Comparison of ENCODE assay signal across 1 cellular context in the genomic region with DNA sequence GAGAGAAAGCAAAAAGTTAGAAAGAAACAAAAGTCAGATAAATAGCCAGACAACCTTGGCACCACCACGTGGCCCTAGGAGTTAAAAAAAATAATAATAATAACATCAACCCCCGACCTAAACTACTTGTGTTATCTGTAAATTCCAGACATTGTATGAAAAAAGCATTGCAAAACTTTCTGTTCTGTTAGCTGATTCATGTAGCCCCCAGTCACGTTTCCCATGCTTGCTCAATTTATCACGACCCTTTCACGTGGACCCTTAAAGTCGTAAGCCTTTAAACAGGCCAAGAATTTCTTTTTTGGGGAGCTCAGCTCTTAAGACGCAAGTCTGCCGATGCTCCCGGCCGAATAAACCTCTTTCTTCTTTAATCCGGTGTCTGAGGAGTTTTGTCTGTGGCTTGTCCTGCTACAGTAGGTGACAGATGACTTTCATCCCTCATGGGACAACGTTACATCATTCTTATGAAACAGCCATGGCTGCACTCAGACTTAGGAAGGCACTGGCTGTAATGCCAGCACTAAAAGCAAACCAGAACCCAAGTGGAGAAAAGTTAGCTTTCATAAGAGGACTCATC.
TF ChIP-seq lines count a peak whose summit lies in the region.

No MANE protein-coding gene starts in this region.

TF ChIP-seq in K562, 482 proteins besides CTCF, POLR2A, EP300 and RAD21 (continued from another document and continues in another):
- TF ChIP-seq, protein P1, sequence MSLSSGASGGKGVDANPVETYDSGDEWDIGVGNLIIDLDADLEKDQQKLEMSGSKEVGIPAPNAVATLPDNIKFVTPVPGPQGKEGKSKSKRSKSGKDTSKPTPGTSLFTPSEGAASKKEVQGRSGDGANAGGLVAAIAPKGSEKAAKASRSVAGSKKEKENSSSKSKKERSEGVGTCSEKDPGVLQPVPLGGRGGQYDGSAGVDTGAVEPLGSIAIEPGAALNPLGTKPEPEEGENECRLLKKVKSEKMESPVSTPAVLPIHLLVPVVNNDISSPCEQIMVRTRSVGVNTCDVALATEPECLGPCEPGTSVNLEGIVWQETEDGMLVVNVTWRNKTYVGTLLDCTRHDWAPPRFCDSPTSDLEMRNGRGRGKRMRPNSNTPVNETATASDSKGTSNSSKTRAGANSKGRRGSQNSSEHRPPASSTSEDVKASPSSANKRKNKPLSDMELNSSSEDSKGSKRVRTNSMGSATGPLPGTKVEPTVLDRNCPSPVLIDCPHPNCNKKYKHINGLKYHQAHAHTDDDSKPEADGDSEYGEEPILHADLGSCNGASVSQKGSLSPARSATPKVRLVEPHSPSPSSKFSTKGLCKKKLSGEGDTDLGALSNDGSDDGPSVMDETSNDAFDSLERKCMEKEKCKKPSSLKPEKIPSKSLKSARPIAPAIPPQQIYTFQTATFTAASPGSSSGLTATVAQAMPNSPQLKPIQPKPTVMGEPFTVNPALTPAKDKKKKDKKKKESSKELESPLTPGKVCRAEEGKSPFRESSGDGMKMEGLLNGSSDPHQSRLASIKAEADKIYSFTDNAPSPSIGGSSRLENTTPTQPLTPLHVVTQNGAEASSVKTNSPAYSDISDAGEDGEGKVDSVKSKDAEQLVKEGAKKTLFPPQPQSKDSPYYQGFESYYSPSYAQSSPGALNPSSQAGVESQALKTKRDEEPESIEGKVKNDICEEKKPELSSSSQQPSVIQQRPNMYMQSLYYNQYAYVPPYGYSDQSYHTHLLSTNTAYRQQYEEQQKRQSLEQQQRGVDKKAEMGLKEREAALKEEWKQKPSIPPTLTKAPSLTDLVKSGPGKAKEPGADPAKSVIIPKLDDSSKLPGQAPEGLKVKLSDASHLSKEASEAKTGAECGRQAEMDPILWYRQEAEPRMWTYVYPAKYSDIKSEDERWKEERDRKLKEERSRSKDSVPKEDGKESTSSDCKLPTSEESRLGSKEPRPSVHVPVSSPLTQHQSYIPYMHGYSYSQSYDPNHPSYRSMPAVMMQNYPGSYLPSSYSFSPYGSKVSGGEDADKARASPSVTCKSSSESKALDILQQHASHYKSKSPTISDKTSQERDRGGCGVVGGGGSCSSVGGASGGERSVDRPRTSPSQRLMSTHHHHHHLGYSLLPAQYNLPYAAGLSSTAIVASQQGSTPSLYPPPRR (CRISPR knock-in tag; IDR thresholded peaks at IDR 0.05; ENCODE audit: borderline replicate concordance) = no peak
- TF ChIP-seq FOXA3 (CRISPR knock-in tag; conservative IDR thresholded peaks at IDR 0.05 in 1 of 2, IDR thresholded peaks at IDR 0.05 in 1 of 2) (no peak), ZNF280A (IDR thresholded peaks at IDR 0.05; ENCODE audit: low read depth, partially characterized antibody) (peak; percentile 56), GMEB1 (CRISPR knock-in tag; IDR thresholded peaks at IDR 0.05) (no peak), MCM2 (IDR thresholded peaks at IDR 0.05; ENCODE audit: low read depth) (no peak), ZFX (CRISPR knock-in tag; IDR thresholded peaks at IDR 0.05) (no peak), TOE1 (IDR thresholded peaks at IDR 0.05; ENCODE audit: borderline replicate concordance) (no peak), TOE1 (CRISPR knock-in tag; IDR thresholded peaks at IDR 0.05; ENCODE audit: borderline replicate concordance, low read depth) (no peak), ZNF3 (CRISPR knock-in tag; IDR thresholded peaks at IDR 0.05) (no peak), ZNF561 (CRISPR knock-in tag; conservative IDR thresholded peaks at IDR 0.05) (no peak), NR2F6 (CRISPR knock-in tag; IDR thresholded peaks at IDR 0.05) (no peak), TEAD2 (tag; IDR thresholded peaks at IDR 0.05) (no peak), THRB (CRISPR knock-in tag; conservative IDR thresholded peaks at IDR 0.05) (no peak), NCOR1 (IDR thresholded peaks at IDR 0.05) (peak; percentile 15; the same call in 1 of the 2 replicates), MNT (conservative IDR thresholded peaks at IDR 0.05) (peak; percentile 8 to 45; a peak in 3 of 4 replicates), EHMT2 (IDR thresholded peaks at IDR 0.05) (0 out of 2 replicates have a peak, but pooled peaks have one; percentile 30), KLF16 (IDR thresholded peaks at IDR 0.05) (no peak), SMAD4 (CRISPR knock-in tag; conservative IDR thresholded peaks at IDR 0.05) (peak; percentile 80), EP400 (IDR thresholded peaks at IDR 0.05) (peak; percentile 88), ZNF589 (CRISPR knock-in tag; IDR thresholded peaks at IDR 0.05; ENCODE audit: low read depth) (no peak), KLF13 (tag; IDR thresholded peaks at IDR 0.05; ENCODE audit: borderline replicate concordance, low read depth) (no peak), ZC3H11A (IDR thresholded peaks at IDR 0.05; ENCODE audit: low read depth, low read length) (no peak), CBX5 (IDR thresholded peaks at IDR 0.05; ENCODE audit: borderline replicate concordance, low read depth) (0 out of 2 replicates have a peak, but pooled peaks have one; percentile 38), KAT7 (CRISPR knock-in tag; IDR thresholded peaks at IDR 0.05; ENCODE audit: borderline replicate concordance) (no peak), FOXK1 (CRISPR knock-in tag; IDR thresholded peaks at IDR 0.05; ENCODE audit: borderline replicate concordance) (peak; percentile 21; the same call in 1 of the 2 replicates)
- TF ChIP-seq, protein P2, sequence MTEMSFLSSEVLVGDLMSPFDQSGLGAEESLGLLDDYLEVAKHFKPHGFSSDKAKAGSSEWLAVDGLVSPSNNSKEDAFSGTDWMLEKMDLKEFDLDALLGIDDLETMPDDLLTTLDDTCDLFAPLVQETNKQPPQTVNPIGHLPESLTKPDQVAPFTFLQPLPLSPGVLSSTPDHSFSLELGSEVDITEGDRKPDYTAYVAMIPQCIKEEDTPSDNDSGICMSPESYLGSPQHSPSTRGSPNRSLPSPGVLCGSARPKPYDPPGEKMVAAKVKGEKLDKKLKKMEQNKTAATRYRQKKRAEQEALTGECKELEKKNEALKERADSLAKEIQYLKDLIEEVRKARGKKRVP (CRISPR knock-in tag; IDR thresholded peaks at IDR 0.05) = peak; percentile 60; the same call in 1 of the 2 replicates
- TF ChIP-seq, protein P3, sequence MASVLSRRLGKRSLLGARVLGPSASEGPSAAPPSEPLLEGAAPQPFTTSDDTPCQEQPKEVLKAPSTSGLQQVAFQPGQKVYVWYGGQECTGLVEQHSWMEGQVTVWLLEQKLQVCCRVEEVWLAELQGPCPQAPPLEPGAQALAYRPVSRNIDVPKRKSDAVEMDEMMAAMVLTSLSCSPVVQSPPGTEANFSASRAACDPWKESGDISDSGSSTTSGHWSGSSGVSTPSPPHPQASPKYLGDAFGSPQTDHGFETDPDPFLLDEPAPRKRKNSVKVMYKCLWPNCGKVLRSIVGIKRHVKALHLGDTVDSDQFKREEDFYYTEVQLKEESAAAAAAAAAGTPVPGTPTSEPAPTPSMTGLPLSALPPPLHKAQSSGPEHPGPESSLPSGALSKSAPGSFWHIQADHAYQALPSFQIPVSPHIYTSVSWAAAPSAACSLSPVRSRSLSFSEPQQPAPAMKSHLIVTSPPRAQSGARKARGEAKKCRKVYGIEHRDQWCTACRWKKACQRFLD (CRISPR knock-in tag; IDR thresholded peaks at IDR 0.05) = no peak
- TF ChIP-seq, protein P4, sequence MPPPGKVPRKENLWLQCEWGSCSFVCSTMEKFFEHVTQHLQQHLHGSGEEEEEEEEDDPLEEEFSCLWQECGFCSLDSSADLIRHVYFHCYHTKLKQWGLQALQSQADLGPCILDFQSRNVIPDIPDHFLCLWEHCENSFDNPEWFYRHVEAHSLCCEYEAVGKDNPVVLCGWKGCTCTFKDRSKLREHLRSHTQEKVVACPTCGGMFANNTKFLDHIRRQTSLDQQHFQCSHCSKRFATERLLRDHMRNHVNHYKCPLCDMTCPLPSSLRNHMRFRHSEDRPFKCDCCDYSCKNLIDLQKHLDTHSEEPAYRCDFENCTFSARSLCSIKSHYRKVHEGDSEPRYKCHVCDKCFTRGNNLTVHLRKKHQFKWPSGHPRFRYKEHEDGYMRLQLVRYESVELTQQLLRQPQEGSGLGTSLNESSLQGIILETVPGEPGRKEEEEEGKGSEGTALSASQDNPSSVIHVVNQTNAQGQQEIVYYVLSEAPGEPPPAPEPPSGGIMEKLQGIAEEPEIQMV (tag; conservative IDR thresholded peaks at IDR 0.05; ENCODE audit: low read depth) = no peak
- TF ChIP-seq, protein P5, sequence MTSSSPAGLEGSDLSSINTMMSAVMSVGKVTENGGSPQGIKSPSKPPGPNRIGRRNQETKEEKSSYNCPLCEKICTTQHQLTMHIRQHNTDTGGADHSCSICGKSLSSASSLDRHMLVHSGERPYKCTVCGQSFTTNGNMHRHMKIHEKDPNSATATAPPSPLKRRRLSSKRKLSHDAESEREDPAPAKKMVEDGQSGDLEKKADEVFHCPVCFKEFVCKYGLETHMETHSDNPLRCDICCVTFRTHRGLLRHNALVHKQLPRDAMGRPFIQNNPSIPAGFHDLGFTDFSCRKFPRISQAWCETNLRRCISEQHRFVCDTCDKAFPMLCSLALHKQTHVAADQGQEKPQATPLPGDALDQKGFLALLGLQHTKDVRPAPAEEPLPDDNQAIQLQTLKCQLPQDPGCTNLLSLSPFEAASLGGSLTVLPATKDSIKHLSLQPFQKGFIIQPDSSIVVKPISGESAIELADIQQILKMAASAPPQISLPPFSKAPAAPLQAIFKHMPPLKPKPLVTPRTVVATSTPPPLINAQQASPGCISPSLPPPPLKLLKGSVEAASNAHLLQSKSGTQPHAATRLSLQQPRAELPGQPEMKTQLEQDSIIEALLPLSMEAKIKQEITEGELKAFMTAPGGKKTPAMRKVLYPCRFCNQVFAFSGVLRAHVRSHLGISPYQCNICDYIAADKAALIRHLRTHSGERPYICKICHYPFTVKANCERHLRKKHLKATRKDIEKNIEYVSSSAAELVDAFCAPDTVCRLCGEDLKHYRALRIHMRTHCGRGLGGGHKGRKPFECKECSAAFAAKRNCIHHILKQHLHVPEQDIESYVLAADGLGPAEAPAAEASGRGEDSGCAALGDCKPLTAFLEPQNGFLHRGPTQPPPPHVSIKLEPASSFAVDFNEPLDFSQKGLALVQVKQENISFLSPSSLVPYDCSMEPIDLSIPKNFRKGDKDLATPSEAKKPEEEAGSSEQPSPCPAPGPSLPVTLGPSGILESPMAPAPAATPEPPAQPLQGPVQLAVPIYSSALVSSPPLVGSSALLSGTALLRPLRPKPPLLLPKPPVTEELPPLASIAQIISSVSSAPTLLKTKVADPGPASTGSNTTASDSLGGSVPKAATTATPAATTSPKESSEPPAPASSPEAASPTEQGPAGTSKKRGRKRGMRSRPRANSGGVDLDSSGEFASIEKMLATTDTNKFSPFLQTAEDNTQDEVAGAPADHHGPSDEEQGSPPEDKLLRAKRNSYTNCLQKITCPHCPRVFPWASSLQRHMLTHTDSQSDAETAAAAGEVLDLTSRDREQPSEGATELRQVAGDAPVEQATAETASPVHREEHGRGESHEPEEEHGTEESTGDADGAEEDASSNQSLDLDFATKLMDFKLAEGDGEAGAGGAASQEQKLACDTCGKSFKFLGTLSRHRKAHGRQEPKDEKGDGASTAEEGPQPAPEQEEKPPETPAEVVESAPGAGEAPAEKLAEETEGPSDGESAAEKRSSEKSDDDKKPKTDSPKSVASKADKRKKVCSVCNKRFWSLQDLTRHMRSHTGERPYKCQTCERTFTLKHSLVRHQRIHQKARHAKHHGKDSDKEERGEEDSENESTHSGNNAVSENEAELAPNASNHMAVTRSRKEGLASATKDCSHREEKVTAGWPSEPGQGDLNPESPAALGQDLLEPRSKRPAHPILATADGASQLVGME (CRISPR knock-in tag; IDR thresholded peaks at IDR 0.05) = no peak
- TF ChIP-seq, protein P6, sequence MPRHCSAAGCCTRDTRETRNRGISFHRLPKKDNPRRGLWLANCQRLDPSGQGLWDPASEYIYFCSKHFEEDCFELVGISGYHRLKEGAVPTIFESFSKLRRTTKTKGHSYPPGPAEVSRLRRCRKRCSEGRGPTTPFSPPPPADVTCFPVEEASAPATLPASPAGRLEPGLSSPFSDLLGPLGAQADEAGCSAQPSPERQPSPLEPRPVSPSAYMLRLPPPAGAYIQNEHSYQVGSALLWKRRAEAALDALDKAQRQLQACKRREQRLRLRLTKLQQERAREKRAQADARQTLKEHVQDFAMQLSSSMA (CRISPR knock-in tag; IDR thresholded peaks at IDR 0.05) = no peak
